In genomic region chr18:25340762-25341161, GRCh38 we compare ENCODE assay signal across 6 cellular contexts. TPM values are rescaled to one million over a fixed set of nuclear protein-coding genes. Genes with fewer than 3 reads are reported as not detected.
"Had no signal": no experiment of that assay in that cellular context is flagged by ENCODE, and none has a peak within 500 bp of the region (broad histone marks: within the 10 kb centered on the region; RNA-seq: fewer than 3 reads in every experiment).

No MANE protein-coding gene starts in this region.

- H3K4me2 ChIP-seq: KMS-11 had no signal

- FAIRE-seq: HTR-8/SVneo had no signal

- H3K27ac ChIP-seq: HL-60, KMS-11 had no signal

- H3K9ac ChIP-seq: KMS-11 had no signal

- DNase-seq: KBM-7, KG1 had no signal

RNA-seq across cellular contexts. Expression of gene ZNF521, which starts 11.2 kb away (rescaled TPM):
- polyA plus RNA-seq: IgD-negative memory B cell had no signal
